ENCODE assay signal across 8 cellular contexts in the genomic region with DNA sequence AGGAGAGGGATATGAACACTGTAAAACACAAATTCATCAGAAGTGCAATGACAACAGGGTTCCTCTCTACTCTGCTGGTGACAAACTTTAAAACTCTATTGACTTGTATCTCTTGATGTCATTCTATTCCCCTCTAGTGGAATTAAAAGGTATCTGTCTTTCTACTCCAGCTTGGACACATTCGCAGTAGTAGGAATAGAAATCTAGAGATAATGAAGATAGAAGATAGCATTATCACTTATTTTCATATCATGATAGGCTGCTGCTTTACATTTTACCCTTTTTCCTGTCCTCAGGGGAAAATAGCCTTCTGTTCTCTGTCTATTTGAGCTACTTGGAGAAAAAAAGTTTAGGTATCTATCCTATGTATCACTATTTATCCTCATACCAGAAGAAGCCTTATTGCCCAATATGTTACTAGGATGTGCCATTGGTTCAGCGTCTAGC.
DNase-seq lines count a peak whose midpoint lies in the region; ATAC-seq, FAIRE-seq and TF ChIP-seq lines count a peak whose summit lies in the region.

No MANE protein-coding gene starts in this region.

- intact Hi-C loops in kidney (cut with DNase I): no loop called here

- no peaks in the 10 kb centered on the region for H3K27me3 ChIP-seq in WERI-Rb-1 (ENCODE audit: insufficient read depth, low read depth, severe bottlenecking)

- H3K4me1 ChIP-seq in kidney (ENCODE audit: control insufficient read depth in 1 of 2, insufficient read depth in 1 of 2, low read depth in 1 of 2, low read length in 2 of 2): peaks cover 0 to 3% of the 10 kb centered on the region in 2 donors

- H3K36me3 ChIP-seq in WERI-Rb-1: no peaks in the 10 kb centered on the region
- no peaks in the 10 kb centered on the region for H3K36me3 ChIP-seq in kidney (ENCODE audit: control insufficient read depth in 1 of 2, insufficient read depth in 2 of 2, low read length in 2 of 2)

- no peaks in the 10 kb centered on the region for H3K27me3 Mint-ChIP-seq in stimulated activated memory B cell treated with anti-CD40 and anti-IgM and Interleukin-4, amounts not matched to agents 10 μg/mL and 1 μg/mL and 100 μg/mL, for 72 hours

- H3K4me1 Mint-ChIP-seq in stimulated activated memory B cell treated with anti-CD40 and anti-IgM and Interleukin-4, amounts not matched to agents 10 μg/mL and 1 μg/mL and 100 μg/mL, for 72 hours: no peaks in the 10 kb centered on the region

- H3K4me3 Mint-ChIP-seq in stimulated activated memory B cell treated with anti-CD40 and anti-IgM and Interleukin-4, amounts not matched to agents 10 μg/mL and 1 μg/mL and 100 μg/mL, for 72 hours: no peak overlapping the region

- no peak for TF ChIP-seq POLR2A in GM12891 (IDR thresholded peaks at IDR 0.05; ENCODE audit: low read depth, low read length)

- DNase-seq in DMS153 (lab: John Stamatoyannopoulos, UW): peak; percentile 2
- peak; percentile 46 for DNase-seq in LNCaP clone FGC (ENCODE audit: low read depth)
- no peak for DNase-seq in WERI-Rb-1
- DNase-seq in kidney: no peak
- DNase-seq in NCI-H187 (lab: John Stamatoyannopoulos, UW): no peak
- no peak for DNase-seq in GM12891 (ENCODE audit: insufficient read length, low spot score)

- H3K4me3 ChIP-seq in LNCaP clone FGC (ENCODE audit: low read depth, low read length) (no peak overlapping the region), WERI-Rb-1 (ENCODE audit: low read depth, low read length) (no peak overlapping the region), kidney (ENCODE audit: low read length in 2 of 2) (no peak overlapping the region)

- no peak overlapping the region for H3K27ac ChIP-seq in WERI-Rb-1
- no peak overlapping the region for H3K27ac ChIP-seq in kidney (ENCODE audit: low read depth in 2 of 2, low read length in 2 of 2)

- TF ChIP-seq CTCF in LNCaP clone FGC (IDR thresholded peaks at IDR 0.05; ENCODE audit: control insufficient read depth, extremely low read depth, insufficient read depth) (peak; percentile 64), WERI-Rb-1 (IDR thresholded peaks at IDR 0.05; ENCODE audit: low read depth, low read length) (0 out of 2 replicates have a peak, but pooled peaks have one; percentile 17), kidney (IDR thresholded peaks at IDR 0.05; ENCODE audit: borderline replicate concordance, extremely low read depth, insufficient read depth) (peak; percentile 57)

- no peaks in the 10 kb centered on the region for H3K36me3 Mint-ChIP-seq in stimulated activated memory B cell treated with anti-CD40 and anti-IgM and Interleukin-4, amounts not matched to agents 10 μg/mL and 1 μg/mL and 100 μg/mL, for 72 hours

- no peak overlapping the region for H3K9ac ChIP-seq in kidney (ENCODE audit: low read length in 2 of 2)

- H3K9me3 ChIP-seq in WERI-Rb-1 (ENCODE audit: severe bottlenecking): no peaks in the 10 kb centered on the region
- H3K9me3 ChIP-seq in kidney (ENCODE audit: control insufficient read depth in 1 of 2, low read length in 2 of 2): no peaks in the 10 kb centered on the region

- no peaks in the 10 kb centered on the region for H3K9me3 Mint-ChIP-seq in stimulated activated memory B cell treated with anti-CD40 and anti-IgM and Interleukin-4, amounts not matched to agents 10 μg/mL and 1 μg/mL and 100 μg/mL, for 72 hours

- no peak for ATAC-seq in stimulated activated memory B cell treated with anti-CD40 and anti-IgM and Interleukin-4, amounts not matched to agents 10 μg/mL and 1 μg/mL and 100 μg/mL, for 72 hours
- no peak for ATAC-seq in GM19023 (IDR thresholded peaks at IDR 0.05; ENCODE audit: unreplicated experiment)

- FAIRE-seq in kidney (lab: Jason Lieb, UNC) (no peak), GM12891 (lab: Jason Lieb, UNC) (no peak)

- no peak overlapping the region for H3K27ac Mint-ChIP-seq in stimulated activated memory B cell treated with anti-CD40 and anti-IgM and Interleukin-4, amounts not matched to agents 10 μg/mL and 1 μg/mL and 100 μg/mL, for 72 hours

TF ChIP-seq in GM12891, 5 proteins besides CTCF, POLR2A, EP300 and RAD21:
- TF ChIP-seq POU2F2 (IDR thresholded peaks at IDR 0.05; ENCODE audit: low read depth, low read length) (no peak), POLR2AphosphoS5 (IDR thresholded peaks at IDR 0.05; ENCODE audit: low read depth, low read length) (no peak), PAX5 (IDR thresholded peaks at IDR 0.05; ENCODE audit: insufficient read depth, low read length, severe bottlenecking) (no peak), TAF1 (IDR thresholded peaks at IDR 0.05; ENCODE audit: low read depth, low read length) (no peak), SPI1 (IDR thresholded peaks at IDR 0.05; ENCODE audit: low read depth, low read length) (no peak)
TF ChIP-seq in GM12891: peak in this region for 0.

Comparison
In these comparisons a context has a peak if more than half of its experiments do, and no peak if none do; other contexts are left out.
1. DNase-seq: peak in DMS153 (single experiment) and LNCaP clone FGC (single experiment); none in WERI-Rb-1 (single experiment), kidney (single experiment), NCI-H187 (0 of 2) and GM12891 (single experiment).
2. Peak in every context shown above with its lines, with median percentiles within 50 percentile points of each other: CTCF ChIP-seq.